ENCODE assay signal across 23 cellular contexts in genomic region chr10:15373199-15373598, GRCh38.
"Had no signal": no experiment of that assay in that cellular context is flagged by ENCODE, and none has a peak within 500 bp of the region (broad histone marks: within the 10 kb centered on the region; RNA-seq: fewer than 3 reads in every experiment).

No MANE protein-coding gene starts in this region.

- H3K27ac ChIP-seq: gastrocnemius medialis, hepatocyte, pancreas, testis, tibial artery had no signal

- H3K4me2 ChIP-seq: hepatocyte, smooth muscle cell had no signal

- H3K9me3 ChIP-seq: gastrocnemius medialis, heart left ventricle, pancreas, testis, tibial artery had no signal

- H3K36me3 ChIP-seq: gastrocnemius medialis, heart left ventricle, pancreas, tibial artery had no signal

- ATAC-seq: esophagus mucosa; gastrocnemius medialis; heart left ventricle; left lobe of liver; naive thymus-derived CD4-positive, alpha-beta T cell; pancreas; sciatic nerve; stimulated activated memory B cell treated with anti-CD40 and anti-IgM and Interleukin-4, amounts not matched to agents 10 μg/mL and 1 μg/mL and 100 μg/mL, for 72 hours; stimulated activated naive CD8-positive, alpha-beta T cell treated with anti-CD3 and anti-CD28 coated beads, Interleukin-15, Interleukin-2, amounts not matched to agents 100 U/mL and 50 U/mL, for 24 hours had no signal

- H3K4me1 ChIP-seq: pancreas, testis had no signal

- DNase-seq: dorsolateral prefrontal cortex; effector CD4-positive, alpha-beta T cell; foreskin fibroblast; gastrocnemius medialis; heart left ventricle; kidney; mesenchymal stem cell; midbrain; naive thymus-derived CD4-positive, alpha-beta T cell; nephron progenitor cell; pancreas; stimulated activated CD4-positive, alpha-beta T cell treated with anti-CD3 and anti-CD28 coated beads, Interleukin-4, amount 100 ng/mL, for 4 hours; stimulated activated naive CD8-positive, alpha-beta T cell treated with anti-CD3 and anti-CD28 coated beads, Interleukin-15, Interleukin-2, amounts not matched to agents 100 U/mL and 50 U/mL, for 24 hours; substantia nigra; testis; tibial artery had no signal

- FAIRE-seq: colon, kidney, pancreas had no signal

- H2AFZ ChIP-seq: hepatocyte had no signal

- H3K4me3 ChIP-seq: dorsolateral prefrontal cortex, gastrocnemius medialis, heart left ventricle, hepatocyte, pancreas, smooth muscle cell, testis, tibial artery had no signal

- H3K27me3 ChIP-seq: dorsolateral prefrontal cortex, gastrocnemius medialis, hepatocyte, pancreas, testis, tibial artery had no signal
